In the genomic region with DNA sequence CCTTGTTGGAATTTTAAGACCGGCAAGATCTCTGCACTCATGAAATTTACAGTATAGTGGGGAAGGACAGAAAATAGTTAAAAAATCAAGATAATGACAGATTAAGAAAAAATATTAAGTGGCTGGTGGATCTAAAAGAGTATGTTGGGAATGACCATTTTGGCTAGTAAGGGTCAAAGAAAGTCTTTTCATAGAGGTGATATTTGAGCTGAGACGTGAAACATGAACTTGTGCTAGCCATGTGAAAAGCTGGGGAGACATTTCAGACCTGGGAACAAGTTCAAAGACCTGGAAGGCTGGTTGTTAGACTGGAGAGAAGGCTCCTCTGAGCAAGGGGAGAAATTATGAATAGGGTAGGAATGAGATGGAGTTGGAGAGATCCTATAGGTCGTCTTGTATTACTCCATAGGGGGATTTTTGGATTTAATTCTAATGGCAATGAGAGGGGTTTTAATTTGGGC, we compare ENCODE assay signal across 18 cellular contexts. TPM values are rescaled to one million over a fixed set of nuclear protein-coding genes. Genes with fewer than 3 reads are reported as not detected.
DNase-seq lines count a peak whose midpoint lies in the region; ATAC-seq, FAIRE-seq and TF ChIP-seq lines count a peak whose summit lies in the region.
"Had no signal": no experiment of that assay in that cellular context is flagged by ENCODE, and none has a peak within 500 bp of the region (broad histone marks: within the 10 kb centered on the region; RNA-seq: fewer than 3 reads in every experiment).

No MANE protein-coding gene starts in this region.

- no peaks in the 10 kb centered on the region for H3K27me3 Mint-ChIP-seq in naive thymus-derived CD4-positive, alpha-beta T cell
- no peaks in the 10 kb centered on the region for H3K27me3 Mint-ChIP-seq in type B pancreatic cell
- H3K27me3 Mint-ChIP-seq: activated CD8-positive, alpha-beta T cell treated with anti-CD3 and anti-CD28 coated beads for 36 hours; activated T-helper 17 cell treated with anti-CD3 and anti-CD28 coated beads, Interleukin-2, amount 50 U/mL, for 72 hours; IgD-negative memory B cell had no signal

- no peaks in the 10 kb centered on the region for H3K9me2 ChIP-seq in SK-N-SH

- POLR2A ChIA-PET in SK-N-SH (lab: Yijun Ruan, JAX): no interaction called here
- POLR2A ChIA-PET in K562 (lab: Yijun Ruan, JAX): interaction anchor here (0.6 to 8.5 kb wide), 9 partner anchors 11 to 269 kb away, joined by 3 to 73 read pairs (median 4); a partner anchor contains a TSS
- POLR2A ChIA-PET in naive thymus-derived CD4-positive, alpha-beta T cell (lab: Charles Lee): interaction anchor here (0.7 to 27.2 kb wide), 4 partner anchors 15 to 94 kb away, joined by 3 to 1628 read pairs (median 240); a partner anchor contains a TSS

- no peak; the same call in 1 of the 2 replicates for TF ChIP-seq POLR2A in K562 (conservative IDR thresholded peaks at IDR 0.05)

- no peak; the same call in 1 of the 2 replicates for TF ChIP-seq CTCF in SK-N-SH (IDR thresholded peaks at IDR 0.05)
- TF ChIP-seq CTCF in K562 (IDR thresholded peaks at IDR 0.05 in 2 of 3, conservative IDR thresholded peaks at IDR 0.05 in 1 of 3; ENCODE audit: insufficient read depth in 2 of 3, low read depth in 1 of 3, low read length in 3 of 3): no peak
- peak; percentile 23 for TF ChIP-seq CTCF in type B pancreatic cell (conservative IDR thresholded peaks at IDR 0.05)

- CTCF ChIA-PET in SK-N-SH (lab: Yijun Ruan, JAX) (interaction anchor here (0.7 kb wide), 1 partner anchor 125 kb away, joined by 3 read pairs; no protein-coding TSS in a partner anchor), K562 (lab: Yijun Ruan, JAX; ENCODE audit: low intra/inter-chr PET ratio) (no interaction called here)
- CTCF ChIA-PET in naive thymus-derived CD4-positive, alpha-beta T cell (lab: Charles Lee): no interaction called here

- H3K36me3 Mint-ChIP-seq in naive thymus-derived CD4-positive, alpha-beta T cell: peaks cover 0 to 30% (median 15%) of the 10 kb centered on the region in 5 donors
- peaks cover 12% of the 10 kb centered on the region for H3K36me3 Mint-ChIP-seq in type B pancreatic cell

- in situ Hi-C loops in K562 (cut with MboI): no loop called here

- H3F3A ChIP-seq in SK-N-SH (replicated peaks; ENCODE audit: insufficient read depth): peaks cover 13% of the 10 kb centered on the region

- H3K9me3 ChIP-seq in SK-N-SH (no peaks in the 10 kb centered on the region), K562 (replicated peaks; ENCODE audit: control insufficient read depth, insufficient read depth, low read depth, low read length) (no peaks in the 10 kb centered on the region)
- no peaks in the 10 kb centered on the region for H3K9me3 ChIP-seq in naive thymus-derived CD4-positive, alpha-beta T cell (ENCODE audit: control insufficient read depth in 2 of 3, low read length in 3 of 3)
- H3K9me3 ChIP-seq: tibial nerve had no signal

- no peaks in the 10 kb centered on the region for H4K20me1 ChIP-seq in SK-N-SH (ENCODE audit: insufficient read depth)
- H4K20me1 ChIP-seq in K562 (replicated peaks; ENCODE audit: control insufficient read depth, insufficient read depth, low read length): peaks cover 6% of the 10 kb centered on the region; the same call in 1 of the 2 replicates

- no peak overlapping the region for H3K27ac Mint-ChIP-seq in naive thymus-derived CD4-positive, alpha-beta T cell
- H3K27ac Mint-ChIP-seq in type B pancreatic cell: no peak overlapping the region
- H3K27ac Mint-ChIP-seq: activated T-helper 17 cell treated with anti-CD3 and anti-CD28 coated beads, Interleukin-2, amount 50 U/mL, for 72 hours had no signal

- H3K4me1 ChIP-seq in SK-N-SH (ENCODE audit: control insufficient read depth in 1 of 2, insufficient read depth in 2 of 2, low read depth in 1 of 2, low read length in 1 of 2) (peaks cover 8 to 9% of the 10 kb centered on the region in 2 experiments; a peak in 3 of 4 replicates), K562 (replicated peaks in 1 of 2; ENCODE audit: control insufficient read depth in 2 of 2, insufficient read depth in 2 of 2, low read length in 2 of 2) (peaks cover 22 to 41% of the 10 kb centered on the region in 2 experiments)
- H3K4me1 ChIP-seq in naive thymus-derived CD4-positive, alpha-beta T cell (ENCODE audit: control insufficient read depth in 2 of 2, insufficient read depth in 2 of 2, low read length in 2 of 2): peaks cover 41 to 46% of the 10 kb centered on the region in 2 donors

- H3K79me2 ChIP-seq in SK-N-SH (ENCODE audit: insufficient read depth): peaks cover 83% of the 10 kb centered on the region
- H3K79me2 ChIP-seq in K562 (ENCODE audit: control insufficient read depth, insufficient read depth, low read length): peaks cover 76% of the 10 kb centered on the region

- TF ChIP-seq EP300 in SK-N-SH (IDR thresholded peaks at IDR 0.05; ENCODE audit: borderline replicate concordance in 1 of 2, low read depth in 1 of 2, low read length in 1 of 2): no peak
- no peak for TF ChIP-seq EP300 in K562 (IDR thresholded peaks at IDR 0.05; ENCODE audit: low read length)

- intact Hi-C loops in K562 (cut with micrococcal nuclease): no loop called here
- intact Hi-C loops in naive thymus-derived CD4-positive, alpha-beta T cell (cut with micrococcal nuclease): loop anchor here in 1 of 2 donors (10.0 kb wide), 1 partner anchor 188 kb away; a partner anchor contains a TSS

- H3K9ac ChIP-seq in SK-N-SH: no peak overlapping the region
- peak overlapping the region in 1 of 2 experiments; percentile 6; a peak in 1 of 4 replicates for H3K9ac ChIP-seq in K562 (ENCODE audit: insufficient read depth in 1 of 2, low read depth in 2 of 2, low read length in 2 of 2)

- 96% methylated on average over 3 of the region's 3 CpGs for WGBS in SK-N-SH (ENCODE audit: low lambda C conversion rate)
- 36% methylated on average over 3 of the region's 3 CpGs for WGBS in K562 (ENCODE audit: insufficient coverage, low coverage, missing lambda C conversion rate)

- 0 out of 4 replicates have a peak overlapping the region, but pooled peaks of 1 of the 2 experiments have one; percentile 4 for H3K27ac ChIP-seq in SK-N-SH (ENCODE audit: low read depth in 2 of 2, low read length in 1 of 2)
- peak overlapping the region; percentile 24; the same call in 2 of the 3 replicates for H3K27ac ChIP-seq in K562 (ENCODE audit: extremely low read depth, low read depth, low read length)
- H3K27ac ChIP-seq in naive thymus-derived CD4-positive, alpha-beta T cell (ENCODE audit: low read depth, low read length): peak overlapping the region; percentile 100
- H3K27ac ChIP-seq: SK-N-MC had no signal

- H3K4me3 ChIP-seq in SK-N-SH (ENCODE audit: low read depth in 2 of 2, low read length in 1 of 2): 0 out of 4 replicates have a peak overlapping the region, but pooled peaks of 1 of the 2 experiments have one; percentile 0
- H3K4me3 ChIP-seq in K562: no peak overlapping the region
- H3K4me3 ChIP-seq in naive thymus-derived CD4-positive, alpha-beta T cell (ENCODE audit: low read length): no peak overlapping the region
- H3K4me3 ChIP-seq: SK-N-MC had no signal

- peaks cover 0 to 7% of the 10 kb centered on the region in 2 experiments for H3K36me3 ChIP-seq in SK-N-SH (replicated peaks in 1 of 2; ENCODE audit: control insufficient read depth in 1 of 2, insufficient read depth in 2 of 2, low read length in 1 of 2)
- H3K36me3 ChIP-seq in K562 (ENCODE audit: control insufficient read depth, insufficient read depth, low read length): peaks cover 4% of the 10 kb centered on the region; the same call in 1 of the 3 replicates
- peaks cover 0 to 14% (median 0%) of the 10 kb centered on the region in 3 experiments for H3K36me3 ChIP-seq in naive thymus-derived CD4-positive, alpha-beta T cell (ENCODE audit: control insufficient read depth in 2 of 3, insufficient read depth in 3 of 3, low read length in 3 of 3)
- H3K36me3 ChIP-seq: tibial nerve had no signal

- H3K4me2 ChIP-seq in SK-N-SH: 0 out of 2 replicates have a peak overlapping the region, but pooled peaks have one; percentile 44
- H3K4me2 ChIP-seq in K562 (ENCODE audit: insufficient read depth, low read length): peak overlapping the region; percentile 17; the same call in 1 of the 2 replicates

- no TSS peak for BruUV-seq in K562 (replicated peaks; lab: Mats Ljungman, UMichigan)

- peaks cover 0 to 41% (median 21%) of the 10 kb centered on the region in 7 donors for H3K4me1 Mint-ChIP-seq in naive thymus-derived CD4-positive, alpha-beta T cell
- peaks cover 30% of the 10 kb centered on the region for H3K4me1 Mint-ChIP-seq in type B pancreatic cell (ENCODE audit: unreplicated experiment)

- TF ChIP-seq RAD21 in SK-N-SH (IDR thresholded peaks at IDR 0.05; ENCODE audit: low read length) (no peak), K562 (CRISPR knock-in tag; conservative IDR thresholded peaks at IDR 0.05 in 1 of 2, IDR thresholded peaks at IDR 0.05 in 1 of 2) (no peak)

- ATAC-seq in SK-N-SH treated with all-trans-retinoic acid at 6 μM for 48 hours: no peak
- ATAC-seq in K562: no peak
- ATAC-seq in naive thymus-derived CD4-positive, alpha-beta T cell: no peak
- no peak for ATAC-seq in HG02588 (IDR thresholded peaks at IDR 0.05; ENCODE audit: unreplicated experiment)
- ATAC-seq: activated CD8-positive, alpha-beta T cell treated with anti-CD3 and anti-CD28 coated beads for 36 hours; activated T-helper 17 cell treated with anti-CD3 and anti-CD28 coated beads, Interleukin-2, amount 50 U/mL, for 72 hours had no signal

- DNase-seq in SK-N-SH (no peak), K562 (ENCODE audit: extremely low read depth in 1 of 4, low spot score in 3 of 4) (no peak), type B pancreatic cell (ENCODE audit: extremely low spot score, unreplicated experiment) (no peak), T-helper 2 cell (no peak), hepatic stellate cell (ENCODE audit: low spot score) (no peak)
- DNase-seq in naive thymus-derived CD4-positive, alpha-beta T cell: no peak
- DNase-seq: activated CD8-positive, alpha-beta T cell treated with anti-CD3 and anti-CD28 coated beads for 36 hours; foreskin melanocyte; NCI-H1105 treated with DMSO at 0.1 percent for 48 hours; stimulated activated CD4-positive, alpha-beta T cell treated with anti-CD3 and anti-CD28 coated beads, Interleukin-1b, Interleukin-23, amount 100 ng/mL, for 48 hours had no signal

- H3K4me3 Mint-ChIP-seq in naive thymus-derived CD4-positive, alpha-beta T cell: no peak overlapping the region
- no peak overlapping the region for H3K4me3 Mint-ChIP-seq in type B pancreatic cell
- H3K4me3 Mint-ChIP-seq: activated CD8-positive, alpha-beta T cell treated with anti-CD3 and anti-CD28 coated beads for 36 hours; activated T-helper 17 cell treated with anti-CD3 and anti-CD28 coated beads, Interleukin-2, amount 50 U/mL, for 72 hours had no signal

- H3K27me3 ChIP-seq in SK-N-SH (ENCODE audit: insufficient read depth) (no peaks in the 10 kb centered on the region), K562 (ENCODE audit: control insufficient read depth in 2 of 2, insufficient read depth in 2 of 2, low read length in 2 of 2) (no peaks in the 10 kb centered on the region)
- H3K27me3 ChIP-seq in naive thymus-derived CD4-positive, alpha-beta T cell (ENCODE audit: control insufficient read depth in 2 of 2, insufficient read depth in 2 of 2, low read length in 2 of 2): no peaks in the 10 kb centered on the region
- H3K27me3 ChIP-seq: tibial nerve had no signal

- H2AFZ ChIP-seq in SK-N-SH (ENCODE audit: low read depth): no peak overlapping the region
- H2AFZ ChIP-seq in K562 (ENCODE audit: low read depth, low read length): no peak overlapping the region

- no peaks in the 10 kb centered on the region for H3K9me1 ChIP-seq in K562 (ENCODE audit: control insufficient read depth, insufficient read depth, low read length)

- no peak for FAIRE-seq in K562 (lab: Jason Lieb, UNC)
- FAIRE-seq: A204.1, islet of Langerhans had no signal

- peaks cover 0 to 4% (median 0%) of the 10 kb centered on the region in 11 donors for H3K9me3 Mint-ChIP-seq in naive thymus-derived CD4-positive, alpha-beta T cell
- no peaks in the 10 kb centered on the region for H3K9me3 Mint-ChIP-seq in type B pancreatic cell
- H3K9me3 Mint-ChIP-seq: activated CD8-positive, alpha-beta T cell treated with anti-CD3 and anti-CD28 coated beads for 36 hours; activated T-helper 17 cell treated with anti-CD3 and anti-CD28 coated beads, Interleukin-2, amount 50 U/mL, for 72 hours had no signal

RNA-seq across cellular contexts. Expression of a gene that starts 4.7 kb away (rescaled TPM):
- 5.1 and 6.6 TPM in 2 replicates for polyA plus RNA-seq in SK-N-SH (2012; rRNA removed)
- polyA plus RNA-seq in SK-N-SH (2012; cell fraction: cytosol; rRNA removed): 5.2 and 6.2 TPM in 2 replicates
- polyA plus RNA-seq in SK-N-SH (2012; cell fraction: nucleus; rRNA removed): 7.1 and 11.2 TPM in 2 replicates
- total RNA-seq in K562 (2011; cell fraction: chromatin; rRNA removed; ENCODE audit: low replicate concordance): 17.0 and 22.8 TPM in 2 replicates
- total RNA-seq in K562 (2011; cell fraction: nucleolus; rRNA removed): 9.5 TPM in 2 replicates
- 13.6 and 16.9 TPM in 2 replicates for total RNA-seq in K562 (2011; cell fraction: nucleoplasm; rRNA removed)
- 3.7 and 4.4 TPM in 2 replicates for total RNA-seq in K562 (2014; rRNA removed)
- 5.6 and 6.6 TPM in 2 replicates for total RNA-seq in K562 (2014; rRNA removed; fragmentation: Illumina TruSeq; extraction: Trizol)
- total RNA-seq in K562 (2015; rRNA removed; fragmentation: Illumina TruSeq; extraction: Trizol): 5.2 and 5.7 TPM in 2 replicates
- total RNA-seq in K562 (2021): 9.2 and 10.2 TPM in 2 replicates
- 10.1 and 11.9 TPM in 2 replicates for polyA plus RNA-seq in K562 (2011; rRNA removed)
- 9.1 and 13.7 TPM in 2 replicates for polyA plus RNA-seq in K562 (2011; cell fraction: cytosol; rRNA removed)
- 7.7 and 9.2 TPM in 2 replicates for polyA plus RNA-seq in K562 (2011; cell fraction: nucleus; rRNA removed)
- polyA plus RNA-seq in K562 (2012): 5.7 and 7.4 TPM in 2 replicates
- 9.7 and 10.4 TPM in 2 replicates for polyA plus RNA-seq in K562 (2014; fragmentation: Illumina TruSeq; extraction: Trizol)
- 1 to 10 TPM; 1.2 to 1.4 TPM for polyA plus RNA-seq in K562 (2014; fragmentation: Nextera tagmentation; extraction: Ambion mirVana)
- 5.3 and 6.2 TPM in 2 replicates for polyA plus RNA-seq in K562 (2014; rRNA removed)
- polyA minus RNA-seq in K562 (2011; rRNA and poly(A)+ RNA removed): 23.8 and 24.3 TPM in 2 replicates
- 10.1 and 10.7 TPM in 2 replicates for polyA minus RNA-seq in K562 (2011; cell fraction: cytosol; rRNA and poly(A)+ RNA removed)
- 4.3 and 9.6 TPM in 2 replicates for polyA minus RNA-seq in K562 (2011; cell fraction: nucleus; rRNA and poly(A)+ RNA removed)
- 10 to 100 TPM; 26.2 to 35.5 (median 31.8) TPM for total RNA-seq in naive thymus-derived CD4-positive, alpha-beta T cell
- polyA plus RNA-seq in naive thymus-derived CD4-positive, alpha-beta T cell: 1 to 10 TPM; 2.4 to 5.0 TPM
- 9.1 and 9.3 TPM in 2 replicates for total RNA-seq in type B pancreatic cell (ENCODE audit: low replicate concordance)

RNA-seq across cellular contexts. Expression of a gene that starts 40.7 kb away (rescaled TPM):
- 12.7 and 18.2 TPM in 2 replicates for polyA plus RNA-seq in SK-N-SH (2012; rRNA removed)
- 12.9 and 15.1 TPM in 2 replicates for polyA plus RNA-seq in SK-N-SH (2012; cell fraction: cytosol; rRNA removed)
- polyA plus RNA-seq in SK-N-SH (2012; cell fraction: nucleus; rRNA removed): 11.8 and 12.9 TPM in 2 replicates
- 19.4 and 28.3 TPM in 2 replicates for total RNA-seq in K562 (2011; cell fraction: chromatin; rRNA removed; ENCODE audit: low replicate concordance)
- total RNA-seq in K562 (2011; cell fraction: nucleolus; rRNA removed): 29.3 and 40.5 TPM in 2 replicates
- total RNA-seq in K562 (2011; cell fraction: nucleoplasm; rRNA removed): 32.5 and 32.9 TPM in 2 replicates
- total RNA-seq in K562 (2014; rRNA removed): 34.1 and 55.1 TPM in 2 replicates
- total RNA-seq in K562 (2014; rRNA removed; fragmentation: Illumina TruSeq; extraction: Trizol): 16.1 and 20.9 TPM in 2 replicates
- total RNA-seq in K562 (2015; rRNA removed; fragmentation: Illumina TruSeq; extraction: Trizol): 31.3 and 31.9 TPM in 2 replicates
- 27.8 and 28.7 TPM in 2 replicates for total RNA-seq in K562 (2021)
- polyA plus RNA-seq in K562 (2011; rRNA removed): 16.5 and 19.5 TPM in 2 replicates
- polyA plus RNA-seq in K562 (2011; cell fraction: cytosol; rRNA removed): 20.2 and 26.4 TPM in 2 replicates
- polyA plus RNA-seq in K562 (2011; cell fraction: nucleus; rRNA removed): 28.2 and 28.3 TPM in 2 replicates
- 24.3 and 30.8 TPM in 2 replicates for polyA plus RNA-seq in K562 (2012)
- 23.3 and 24.8 TPM in 2 replicates for polyA plus RNA-seq in K562 (2014; fragmentation: Illumina TruSeq; extraction: Trizol)
- 1 to 10 TPM; 2.8 to 5.0 TPM for polyA plus RNA-seq in K562 (2014; fragmentation: Nextera tagmentation; extraction: Ambion mirVana)
- 28.9 and 29.5 TPM in 2 replicates for polyA plus RNA-seq in K562 (2014; rRNA removed)
- 5.2 and 6.0 TPM in 2 replicates for polyA minus RNA-seq in K562 (2011; rRNA and poly(A)+ RNA removed)
- 8.4 and 9.8 TPM in 2 replicates for polyA minus RNA-seq in K562 (2011; cell fraction: cytosol; rRNA and poly(A)+ RNA removed)
- polyA minus RNA-seq in K562 (2011; cell fraction: nucleus; rRNA and poly(A)+ RNA removed): 8.9 and 15.4 TPM in 2 replicates
- 10 to 100 TPM; 39.6 to 74.8 (median 71.4) TPM for total RNA-seq in naive thymus-derived CD4-positive, alpha-beta T cell
- 100 to 1,000 TPM; 103 to 119 TPM for polyA plus RNA-seq in naive thymus-derived CD4-positive, alpha-beta T cell
- total RNA-seq in type B pancreatic cell (ENCODE audit: low replicate concordance): 29.3 and 34.8 TPM in 2 replicates
